8 cellular contexts compared by ENCODE assay signal in genomic region chr1:22131875-22132486, GRCh38. TPM values are rescaled to one million over a fixed set of nuclear protein-coding genes. Genes with fewer than 3 reads are reported as not detected.
A peak's percentile ranks its signal among the peaks of the same experiment; 100 is the strongest.
DNase-seq lines count a peak whose midpoint lies in the region; ATAC-seq, FAIRE-seq and TF ChIP-seq lines count a peak whose summit lies in the region.

No MANE protein-coding gene starts in this region.

- no peak for TF ChIP-seq POLR2A in HepG2 (IDR thresholded peaks at IDR 0.05; ENCODE audit: insufficient read depth in 1 of 2, low read depth in 2 of 2, low read length in 2 of 2)

- intact Hi-C loops in CD8-positive, alpha-beta T cell (cut with DNase I, micrococcal nuclease): loop anchor here (1.0 to 10.0 kb wide), 3 partner anchors 283 to 833 kb away; no protein-coding TSS in a partner anchor
- intact Hi-C loops in HepG2 (cut with micrococcal nuclease; ENCODE audit: unreplicated experiment): loop anchor here (1.0 to 10.0 kb wide), 2 partner anchors 143 to 284 kb away; no protein-coding TSS in a partner anchor

- H3K79me2 ChIP-seq in HepG2 (ENCODE audit: insufficient read depth, low read length): no peaks in the 10 kb centered on the region

- H3K27me3 Mint-ChIP-seq in CD8-positive, alpha-beta T cell (ENCODE audit: low read depth): peaks cover 2% of the 10 kb centered on the region
- peaks cover 7% of the 10 kb centered on the region for H3K27me3 Mint-ChIP-seq in T-helper 17 cell

- no peak overlapping the region for H3K4me3 ChIP-seq in CD8-positive, alpha-beta T cell (ENCODE audit: low read depth, low read length)
- H3K4me3 ChIP-seq in HepG2 (replicated peaks in 1 of 3; ENCODE audit: insufficient read depth in 1 of 3, low read depth in 2 of 3, low read length in 3 of 3): no peak overlapping the region

- TF ChIP-seq RAD21 in HepG2 (CRISPR knock-in tag; IDR thresholded peaks at IDR 0.05): peak; percentile 92

- in situ Hi-C loops in HepG2 (cut with HindIII; ENCODE audit: extremely low pct_ligation_motif_present, low pct_unique_long_range_greater_than_20kb): loop anchor here (5.0 to 10.0 kb wide), 2 partner anchors 285 to 513 kb away; partner anchors contain the start of gene C1QC

- no peaks in the 10 kb centered on the region for H3K9me3 ChIP-seq in CD8-positive, alpha-beta T cell (ENCODE audit: low read length)
- H3K9me3 ChIP-seq in T-helper 17 cell (ENCODE audit: control insufficient read depth, low read length, poor library complexity, severe bottlenecking) (no peaks in the 10 kb centered on the region), HepG2 (ENCODE audit: low read length) (no peaks in the 10 kb centered on the region)

- no peaks in the 10 kb centered on the region for H3K36me3 Mint-ChIP-seq in CD8-positive, alpha-beta T cell
- no peaks in the 10 kb centered on the region for H3K36me3 Mint-ChIP-seq in T-helper 17 cell (ENCODE audit: low read depth)

- BruUV-seq in HepG2 (replicated peaks; lab: Mats Ljungman, UMichigan): no TSS peak

- no peak overlapping the region for H3K27ac Mint-ChIP-seq in CD8-positive, alpha-beta T cell
- no peak overlapping the region for H3K27ac Mint-ChIP-seq in T-helper 17 cell

- ATAC-seq in CD8-positive, alpha-beta T cell: peak; percentile 38
- peak; percentile 59 for ATAC-seq in T-helper 17 cell
- peak; percentile 85 for ATAC-seq in HepG2
- no peak for ATAC-seq in HG02623 (IDR thresholded peaks at IDR 0.05; ENCODE audit: unreplicated experiment)

- FAIRE-seq in HepG2 (lab: Jason Lieb, UNC): no peak

- POLR2A ChIA-PET in CD8-positive, alpha-beta T cell (lab: Charles Lee): interaction anchor here (0.5 kb wide), 1 partner anchor 355 kb away, joined by 4 read pairs; no protein-coding TSS in a partner anchor
- POLR2A ChIA-PET in HepG2 (lab: Yijun Ruan, JAX): no interaction called here

- H3K9ac ChIP-seq in HepG2 (ENCODE audit: insufficient read depth, low read depth, low read length): no peak overlapping the region

- no peak overlapping the region for H3K4me2 ChIP-seq in HepG2 (ENCODE audit: low read depth, low read length)

- no peaks in the 10 kb centered on the region for H3K27me3 ChIP-seq in CD8-positive, alpha-beta T cell (ENCODE audit: insufficient read depth, low read length)
- peaks cover 11 to 43% of the 10 kb centered on the region in 2 experiments for H3K27me3 ChIP-seq in HepG2 (ENCODE audit: control insufficient read depth in 1 of 2, insufficient read depth in 2 of 2, low read length in 2 of 2)

- no peak overlapping the region for H3K27ac ChIP-seq in CD8-positive, alpha-beta T cell (ENCODE audit: low read depth, low read length)
- no peak overlapping the region for H3K27ac ChIP-seq in HepG2 (ENCODE audit: extremely low read length, insufficient read depth, low read length)

- H3K4me3 Mint-ChIP-seq in CD8-positive, alpha-beta T cell: no peak overlapping the region
- no peak overlapping the region for H3K4me3 Mint-ChIP-seq in T-helper 17 cell

- no peaks in the 10 kb centered on the region for H3K4me1 Mint-ChIP-seq in CD8-positive, alpha-beta T cell (ENCODE audit: low read depth)
- peaks cover 12% of the 10 kb centered on the region for H3K4me1 Mint-ChIP-seq in T-helper 17 cell

- peak; percentile 52 for TF ChIP-seq CTCF in CD8-positive, alpha-beta T cell (IDR thresholded peaks at IDR 0.05)
- TF ChIP-seq CTCF in HepG2 (CRISPR knock-in tag; IDR thresholded peaks at IDR 0.05): peak; percentile 97

- no peaks in the 10 kb centered on the region for H3K9me3 Mint-ChIP-seq in CD8-positive, alpha-beta T cell

- no peaks in the 10 kb centered on the region for H3K36me3 ChIP-seq in CD8-positive, alpha-beta T cell (ENCODE audit: insufficient read depth, low read length)
- no peaks in the 10 kb centered on the region for H3K36me3 ChIP-seq in HepG2 (replicated peaks in 1 of 2; ENCODE audit: control insufficient read depth in 1 of 2, insufficient read depth in 2 of 2, low read length in 2 of 2)

- CTCF ChIA-PET in CD8-positive, alpha-beta T cell (lab: Charles Lee): interaction anchor here (0.7 to 2.9 kb wide), 9 partner anchors 9 to 510 kb away, joined by 3 to 20 read pairs (median 5); no protein-coding TSS in a partner anchor
- CTCF ChIA-PET in HepG2 (lab: Yijun Ruan, JAX; ENCODE audit: low intra/inter-chr PET ratio, low total read pairs): interaction anchor here (0.6 to 3.3 kb wide), 3 partner anchors 143 to 284 kb away, joined by 3 to 40 read pairs (median 3); no protein-coding TSS in a partner anchor

- DNase-seq in CD8-positive, alpha-beta T cell: peak in 6 of 7 experiments; percentile 30 to 72 (median 48)
- DNase-seq in HuH-7.5 (ENCODE audit: low spot score) (peak; percentile 89), T-helper 17 cell (peak; percentile 34 to 54 (median 50)), astrocyte of the hippocampus (ENCODE audit: low read depth, low spot score) (peak; percentile 58), HepG2 (ENCODE audit: low spot score) (peak; percentile 30), OCI-M2 (lab: John Stamatoyannopoulos, UW; ENCODE audit: unreplicated experiment) (no peak)
- peak; percentile 44 for DNase-seq in stimulated activated CD8-positive, alpha-beta memory T cell treated with anti-CD3 and anti-CD28 coated beads, Interleukin-15, amount 100 ng/mL, for 24 hours (ENCODE audit: low read depth)

- H2AFZ ChIP-seq in HepG2 (ENCODE audit: low read length): no peak overlapping the region

- TF ChIP-seq EP300 in HepG2 (IDR thresholded peaks at IDR 0.05; ENCODE audit: low read depth in 2 of 2, low read length in 2 of 2): no peak
- TF ChIP-seq EP300 in HepG2 (CRISPR knock-in tag; IDR thresholded peaks at IDR 0.05; ENCODE audit: borderline replicate concordance): no peak

- no peaks in the 10 kb centered on the region for H3K4me1 ChIP-seq in CD8-positive, alpha-beta T cell (ENCODE audit: insufficient read depth, low read length)
- H3K4me1 ChIP-seq in HepG2 (ENCODE audit: insufficient read depth, low read length): no peaks in the 10 kb centered on the region

- WGBS in HepG2 (ENCODE audit: low lambda C conversion rate): 100% methylated on average over 1 of the region's 10 CpGs

- peaks cover 4% of the 10 kb centered on the region; the same call in 1 of the 2 replicates for H4K20me1 ChIP-seq in HepG2 (ENCODE audit: insufficient read depth, low read length)

TF ChIP-seq in HepG2, 621 proteins besides CTCF, POLR2A, EP300 and RAD21 (continues in another document):
- 0 out of 2 replicates have a peak, but pooled peaks have one; percentile 33 for TF ChIP-seq ZBTB7B (CRISPR knock-in tag; IDR thresholded peaks at IDR 0.05)
- no peak for TF ChIP-seq ONECUT2 (CRISPR knock-in tag; IDR thresholded peaks at IDR 0.05)
- no peak for TF ChIP-seq ZNF639 (CRISPR knock-in tag; conservative IDR thresholded peaks at IDR 0.05)
- no peak for TF ChIP-seq CSRNP1 (CRISPR knock-in tag; IDR thresholded peaks at IDR 0.05)
- no peak for TF ChIP-seq PRPF4 (IDR thresholded peaks at IDR 0.05; ENCODE audit: low read depth, low read length, poor library complexity, severe bottlenecking)
- TF ChIP-seq MTF2 (CRISPR knock-in tag; IDR thresholded peaks at IDR 0.05; ENCODE audit: borderline replicate concordance): no peak

RNA-seq across cellular contexts. Expression of gene WNT4, which starts 10.9 kb away (rescaled TPM):
- not detected for total RNA-seq in CD8-positive, alpha-beta T cell
- total RNA-seq in T-helper 17 cell (not detected), HepG2 (2016; rRNA removed; fragmentation: Illumina TruSeq; extraction: Trizol) (not detected in 2 replicates)
- not detected in 2 replicates for total RNA-seq in HepG2 (2016; cell fraction: cytosol; rRNA removed; fragmentation: Illumina TruSeq; extraction: Trizol; ENCODE audit: low read depth)
- total RNA-seq in HepG2 (2016; cell fraction: insoluble cytoplasmic fraction; rRNA removed; fragmentation: Illumina TruSeq; extraction: Trizol): not detected in 2 replicates
- total RNA-seq in HepG2 (2016; cell fraction: membrane; rRNA removed; fragmentation: Illumina TruSeq; extraction: Trizol): not detected in 2 replicates
- total RNA-seq in HepG2 (2016; cell fraction: nucleus; rRNA removed; fragmentation: Illumina TruSeq; extraction: Trizol): not detected in 2 replicates
- not detected in 2 replicates for polyA plus RNA-seq in HepG2 (2011; rRNA removed)
- not detected in 2 replicates for polyA plus RNA-seq in HepG2 (2011; cell fraction: cytosol; rRNA removed)
- not detected in 2 replicates for polyA plus RNA-seq in HepG2 (2011; cell fraction: nucleus; rRNA removed)
- polyA plus RNA-seq in HepG2 (2012): 0.05 and 0.11 TPM in 2 replicates
- polyA plus RNA-seq in HepG2 (2016; cell fraction: cytosol; fragmentation: Illumina TruSeq; extraction: Trizol; ENCODE audit: low read depth): not detected in 2 replicates
- polyA plus RNA-seq in HepG2 (2016; cell fraction: insoluble cytoplasmic fraction; fragmentation: Illumina TruSeq; extraction: Trizol; ENCODE audit: low read depth): not detected in 2 replicates
- not detected in 2 replicates for polyA plus RNA-seq in HepG2 (2016; cell fraction: membrane; fragmentation: Illumina TruSeq; extraction: Trizol; ENCODE audit: low read depth)
- polyA plus RNA-seq in HepG2 (2016; cell fraction: nucleus; fragmentation: Illumina TruSeq; extraction: Trizol; ENCODE audit: insufficient read depth, low read depth): not detected in 2 replicates
- polyA minus RNA-seq in HepG2 (2011; rRNA and poly(A)+ RNA removed; ENCODE audit: low replicate concordance): 0.12 TPM in 1 of 2 replicates, not detected in the other
- polyA minus RNA-seq in HepG2 (2011; cell fraction: cytosol; rRNA and poly(A)+ RNA removed): not detected in 2 replicates
- not detected in 2 replicates for polyA minus RNA-seq in HepG2 (2011; cell fraction: nucleus; rRNA and poly(A)+ RNA removed)
